In the genomic region with DNA sequence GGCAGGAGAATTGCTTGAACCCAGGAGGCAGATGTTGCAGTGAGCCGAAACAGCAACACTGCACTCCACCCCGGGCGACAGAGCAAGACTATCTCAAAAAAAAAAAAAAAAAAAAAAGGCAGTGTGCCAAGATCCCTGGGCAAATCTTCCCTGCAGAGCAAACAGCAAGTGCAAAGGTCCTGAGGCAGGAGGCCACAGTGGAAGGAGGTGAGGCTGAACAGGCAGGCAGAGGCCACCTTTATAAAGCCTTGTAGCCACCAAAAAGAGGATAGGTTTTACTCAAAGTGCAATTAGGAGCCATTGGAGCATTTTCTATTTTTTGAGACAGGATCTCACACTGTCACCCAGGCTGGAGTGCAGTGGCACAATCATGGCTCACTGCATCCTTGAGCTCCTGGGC, we compare ENCODE assay signal across 2 cellular contexts.
A peak's percentile ranks its signal among the peaks of the same experiment; 100 is the strongest.
TF ChIP-seq lines count a peak whose summit lies in the region.

No MANE protein-coding gene starts in this region.

TF ChIP-seq in HEK293, 187 proteins besides CTCF, POLR2A, EP300 and RAD21:
- peak; percentile 91 for TF ChIP-seq ZNF623 (tag by site-specific recombination; IDR thresholded peaks at IDR 0.05)
- no peak for TF ChIP-seq GLIS2 (tag by site-specific recombination; IDR thresholded peaks at IDR 0.05)
- no peak for TF ChIP-seq IKZF3 (tag by site-specific recombination; IDR thresholded peaks at IDR 0.05)
- no peak for TF ChIP-seq ZNF350 (tag by site-specific recombination; IDR thresholded peaks at IDR 0.05)
- TF ChIP-seq ZNF48 (tag by site-specific recombination; IDR thresholded peaks at IDR 0.05), result no peak
- no peak for TF ChIP-seq ZSCAN5A (tag by site-specific recombination; IDR thresholded peaks at IDR 0.05)
- TF ChIP-seq PRDM4 (tag by site-specific recombination; IDR thresholded peaks at IDR 0.05), result no peak
- no peak for TF ChIP-seq ZNF266 (tag by site-specific recombination; IDR thresholded peaks at IDR 0.05; ENCODE audit: low read depth)

TF ChIP-seq in K562, 482 proteins besides CTCF, POLR2A, EP300 and RAD21:
- TF ChIP-seq, protein P1, sequence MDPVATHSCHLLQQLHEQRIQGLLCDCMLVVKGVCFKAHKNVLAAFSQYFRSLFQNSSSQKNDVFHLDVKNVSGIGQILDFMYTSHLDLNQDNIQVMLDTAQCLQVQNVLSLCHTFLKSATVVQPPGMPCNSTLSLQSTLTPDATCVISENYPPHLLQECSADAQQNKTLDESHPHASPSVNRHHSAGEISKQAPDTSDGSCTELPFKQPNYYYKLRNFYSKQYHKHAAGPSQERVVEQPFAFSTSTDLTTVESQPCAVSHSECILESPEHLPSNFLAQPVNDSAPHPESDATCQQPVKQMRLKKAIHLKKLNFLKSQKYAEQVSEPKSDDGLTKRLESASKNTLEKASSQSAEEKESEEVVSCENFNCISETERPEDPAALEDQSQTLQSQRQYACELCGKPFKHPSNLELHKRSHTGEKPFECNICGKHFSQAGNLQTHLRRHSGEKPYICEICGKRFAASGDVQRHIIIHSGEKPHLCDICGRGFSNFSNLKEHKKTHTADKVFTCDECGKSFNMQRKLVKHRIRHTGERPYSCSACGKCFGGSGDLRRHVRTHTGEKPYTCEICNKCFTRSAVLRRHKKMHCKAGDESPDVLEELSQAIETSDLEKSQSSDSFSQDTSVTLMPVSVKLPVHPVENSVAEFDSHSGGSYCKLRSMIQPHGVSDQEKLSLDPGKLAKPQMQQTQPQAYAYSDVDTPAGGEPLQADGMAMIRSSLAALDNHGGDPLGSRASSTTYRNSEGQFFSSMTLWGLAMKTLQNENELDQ (CRISPR knock-in tag; IDR thresholded peaks at IDR 0.05; ENCODE audit: borderline replicate concordance), result no peak
- TF ChIP-seq BRF2 (IDR thresholded peaks at IDR 0.05; ENCODE audit: borderline replicate concordance, insufficient read depth, insufficient read length) (no peak), RBM25 (IDR thresholded peaks at IDR 0.05; ENCODE audit: low read depth, low read length, severe bottlenecking) (peak; percentile 68)
TF ChIP-seq in K562: peak in this region for 1.
